Comparison of ENCODE assay signal across 26 cellular contexts in the genomic region with DNA sequence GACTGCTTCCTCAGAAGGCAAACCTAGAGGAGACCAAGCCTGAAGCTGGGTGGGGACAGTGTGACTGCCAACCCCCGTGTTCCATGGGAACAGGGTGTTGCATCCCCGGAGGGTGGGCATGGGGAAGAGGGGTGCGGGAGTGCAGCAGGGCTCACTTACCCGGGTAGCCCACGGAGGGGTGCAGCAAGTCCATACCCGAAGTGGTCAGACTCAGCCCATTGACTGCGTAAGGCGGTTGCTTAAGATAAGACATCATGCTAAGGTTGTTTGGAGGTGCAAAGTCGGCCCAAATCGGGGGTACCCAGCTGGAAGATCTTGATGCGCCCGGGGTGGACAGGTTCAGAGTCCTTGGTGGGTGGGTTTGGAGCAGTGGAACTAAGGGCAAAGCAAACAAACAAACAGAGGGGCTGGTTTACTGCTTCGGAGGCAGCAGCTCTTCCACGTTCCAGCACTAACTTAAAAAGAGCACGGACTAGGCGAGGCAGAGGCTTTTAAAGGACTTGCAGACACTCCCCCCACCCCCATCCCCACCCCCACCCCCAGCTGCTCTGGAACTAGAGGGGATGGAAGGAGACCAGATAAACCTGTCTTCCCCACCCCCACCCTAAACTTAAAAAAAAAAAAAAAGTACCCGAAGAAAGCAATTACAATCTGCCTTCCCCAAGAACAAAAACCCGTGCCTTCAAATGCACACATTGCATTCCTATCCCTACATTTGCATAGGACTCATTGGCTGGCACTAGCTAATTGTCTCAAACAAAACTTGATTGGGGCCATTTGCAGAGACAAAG. TPM values are rescaled to one million over a fixed set of nuclear protein-coding genes. Genes with fewer than 3 reads are reported as not detected.
A peak's percentile ranks its signal among the peaks of the same experiment; 100 is the strongest.
DNase-seq lines count a peak whose midpoint lies in the region; ATAC-seq and TF ChIP-seq lines count a peak whose summit lies in the region.
"Had no signal": no experiment of that assay in that cellular context is flagged by ENCODE, and none has a peak within 500 bp of the region (broad histone marks: within the 10 kb centered on the region; RNA-seq: fewer than 3 reads in every experiment).

No MANE protein-coding gene starts in this region.

- H3K56ac ChIP-seq in mesendoderm (ENCODE audit: low read length) = peak overlapping the region; percentile 97

- ATAC-seq in GM23338 = peak; percentile 42
- no peak for ATAC-seq in CD8-positive, alpha-beta T cell
- ATAC-seq in HG03196 (IDR thresholded peaks at IDR 0.05; ENCODE audit: unreplicated experiment) = no peak
- ATAC-seq: stimulated activated naive B cell treated with anti-CD40 and anti-IgM and Interleukin-4, amounts not matched to agents 10 μg/mL and 1 μg/mL and 100 μg/mL, for 72 hours; upper lobe of right lung had no signal

- no peak overlapping the region for H2BK120ac ChIP-seq in mesendoderm (ENCODE audit: low read depth, low read length)

- H3K9me3 Mint-ChIP-seq in GM23338 (no peaks in the 10 kb centered on the region; the same call in 2 of the 3 replicates), glutamatergic neuron (ENCODE audit: unreplicated experiment) (peaks cover 21% of the 10 kb centered on the region)
- H3K9me3 Mint-ChIP-seq in CD8-positive, alpha-beta T cell = peaks cover 2% of the 10 kb centered on the region

- H3K4me1 Mint-ChIP-seq in GM23338 (peaks cover 68% of the 10 kb centered on the region), glutamatergic neuron (ENCODE audit: low read depth, unreplicated experiment) (peaks cover 31% of the 10 kb centered on the region)
- H3K4me1 Mint-ChIP-seq in CD8-positive, alpha-beta T cell (ENCODE audit: low read depth) = peaks cover 30% of the 10 kb centered on the region

- peak overlapping the region; percentile 93 for H3K4me3 Mint-ChIP-seq in GM23338
- H3K4me3 Mint-ChIP-seq in glutamatergic neuron (ENCODE audit: unreplicated experiment) = peak overlapping the region; percentile 83
- H3K4me3 Mint-ChIP-seq in CD8-positive, alpha-beta T cell = no peak overlapping the region
- H3K4me3 Mint-ChIP-seq: activated naive CD4-positive, alpha-beta T cell treated with anti-CD3 and anti-CD28 coated beads, Interleukin-2, amount 50 U/mL, for 24 hours; activated T-helper 1 cell treated with anti-CD3 and anti-CD28 coated beads, Interleukin-12 subunit alpha, Interleukin-12 subunit beta, Interleukin-2, Interleukin-4 antibody, amounts not matched to agents 30 ng/mL and 10 ng/mL and 1 ng/mL, durations not matched to agents 14 hours and 24 hours and 36 hours; stimulated activated naive B cell treated with anti-CD40 and anti-IgM and Interleukin-4, amounts not matched to agents 10 μg/mL and 1 μg/mL and 100 μg/mL, for 72 hours had no signal

- no peak overlapping the region for H2BK15ac ChIP-seq in mesendoderm (replicated peaks; ENCODE audit: low read depth)

- peaks cover 5% of the 10 kb centered on the region; the same call in 1 of the 2 replicates for H3K36me3 ChIP-seq in GM23338 (ENCODE audit: insufficient read depth)
- H3K36me3 ChIP-seq in mesendoderm (ENCODE audit: control insufficient read depth, insufficient read depth, low read length) = peaks cover 12% of the 10 kb centered on the region
- no peaks in the 10 kb centered on the region for H3K36me3 ChIP-seq in transverse colon
- no peaks in the 10 kb centered on the region for H3K36me3 ChIP-seq in CD8-positive, alpha-beta T cell (ENCODE audit: insufficient read depth, low read length)
- H3K36me3 ChIP-seq: colonic mucosa, esophagus squamous epithelium, sigmoid colon, upper lobe of right lung had no signal

- intact Hi-C loops in transverse colon (cut with DNase I; ENCODE audit: low total_unique reads) = no loop called here
- intact Hi-C loops in CD8-positive, alpha-beta T cell (cut with DNase I, micrococcal nuclease) = no loop called here

- no peak for TF ChIP-seq EP300 in transverse colon (IDR thresholded peaks at IDR 0.05; ENCODE audit: low read depth)

- no peaks in the 10 kb centered on the region for H4K20me1 ChIP-seq in GM23338 (replicated peaks; ENCODE audit: insufficient read depth)

- peaks cover 75% of the 10 kb centered on the region for H3K27me3 Mint-ChIP-seq in GM23338 (ENCODE audit: insufficient read depth, low read depth, poor library complexity)
- peaks cover 30% of the 10 kb centered on the region for H3K27me3 Mint-ChIP-seq in glutamatergic neuron (ENCODE audit: unreplicated experiment)
- H3K27me3 Mint-ChIP-seq in CD8-positive, alpha-beta T cell (ENCODE audit: low read depth) = peaks cover 84% of the 10 kb centered on the region

- CTCF ChIA-PET in CD8-positive, alpha-beta T cell (lab: Charles Lee) = no interaction called here

- no peak overlapping the region for H2AFZ ChIP-seq in GM23338

- DNase-seq in GM23338 (ENCODE audit: low spot score) (peak; percentile 96), NCI-H526 treated with DMSO at 0.1 percent for 48 hours (lab: John Stamatoyannopoulos, UW) (peak; percentile 77), glutamatergic neuron (no peak), mesendoderm (peak; percentile 98), transverse colon (no peak), ecto neural progenitor cell (ENCODE audit: low spot score) (no peak)
- no peak for DNase-seq in CD8-positive, alpha-beta T cell
- DNase-seq: activated CD4-positive, alpha-beta T cell treated with anti-CD3 and anti-CD28 coated beads, Interleukin-2, amount 50 U/mL, for 48 hours; activated CD4-positive, CD25-positive, alpha-beta regulatory T cell; activated CD8-positive, alpha-beta memory T cell treated with anti-CD3 and anti-CD28 coated beads, Interleukin-2, amount 50 U/mL, for 4 hours; colonic mucosa; DMS153; esophagus squamous epithelium; foreskin melanocyte; NCI-H1092 treated with DMSO at 0.1 percent for 48 hours; NCI-H1930; sigmoid colon; stimulated activated naive B cell treated with anti-CD40 and anti-IgM and Interleukin-4, amounts not matched to agents 10 μg/mL and 1 μg/mL and 100 μg/mL, for 72 hours; T1000; upper lobe of right lung had no signal

- TF ChIP-seq POLR2A in transverse colon (IDR thresholded peaks at IDR 0.05) = no peak

- H3K79me1 ChIP-seq in mesendoderm (ENCODE audit: low read length) = peaks cover 15% of the 10 kb centered on the region

- peak overlapping the region; percentile 92 for H3K4me2 ChIP-seq in GM23338
- peak overlapping the region; percentile 63 for H3K4me2 ChIP-seq in mesendoderm (ENCODE audit: low read length)

- H3K9me3 ChIP-seq in transverse colon = no peaks in the 10 kb centered on the region
- H3K9me3 ChIP-seq in CD8-positive, alpha-beta T cell (ENCODE audit: low read length) = no peaks in the 10 kb centered on the region
- H3K9me3 ChIP-seq: colonic mucosa, sigmoid colon, upper lobe of right lung had no signal

- H3K18ac ChIP-seq in mesendoderm (ENCODE audit: low read length) = peak overlapping the region; percentile 44

- H3K79me2 ChIP-seq in GM23338 (replicated peaks; ENCODE audit: insufficient read depth) = peaks cover 45% of the 10 kb centered on the region
- peaks cover 45% of the 10 kb centered on the region for H3K79me2 ChIP-seq in mesendoderm (ENCODE audit: control insufficient read depth, insufficient read depth, low read length)

- WGBS in mesendoderm (ENCODE audit: extremely low coverage, insufficient coverage, low lambda C conversion rate) = no CpG with 5 or more reads among the region's 18 CpGs
- WGBS in transverse colon (ENCODE audit: low coverage in 1 of 2), 2 donors = 0 to 18% methylated on average over 3 to 18 of the region's 18 CpGs

- peaks cover 44% of the 10 kb centered on the region for H3K36me3 Mint-ChIP-seq in GM23338 (ENCODE audit: low read depth)
- H3K36me3 Mint-ChIP-seq in glutamatergic neuron (ENCODE audit: unreplicated experiment) = peaks cover 6% of the 10 kb centered on the region
- H3K36me3 Mint-ChIP-seq in CD8-positive, alpha-beta T cell = no peaks in the 10 kb centered on the region

- TF ChIP-seq CTCF in GM23338 (conservative IDR thresholded peaks at IDR 0.05; ENCODE audit: low read depth in 2 of 2) (no peak), glutamatergic neuron (IDR thresholded peaks at IDR 0.05; ENCODE audit: partially characterized antibody, unreplicated experiment) (no peak), transverse colon (IDR thresholded peaks at IDR 0.05) (no peak)
- no peak for TF ChIP-seq CTCF in CD8-positive, alpha-beta T cell (IDR thresholded peaks at IDR 0.05)

- H3K4me1 ChIP-seq in GM23338 (ENCODE audit: insufficient read depth) (peaks cover 46% of the 10 kb centered on the region), mesendoderm (ENCODE audit: control insufficient read depth, low read depth, low read length) (peaks cover 13% of the 10 kb centered on the region), transverse colon (peaks cover 0 to 14% (median 11%) of the 10 kb centered on the region in 4 donors)
- H3K4me1 ChIP-seq in CD8-positive, alpha-beta T cell (ENCODE audit: insufficient read depth, low read length) = peaks cover 10% of the 10 kb centered on the region
- H3K4me1 ChIP-seq: colonic mucosa, upper lobe of right lung had no signal

- H3K27me3 ChIP-seq in GM23338 (ENCODE audit: insufficient read depth) = peaks cover 82% of the 10 kb centered on the region
- H3K27me3 ChIP-seq in mesendoderm (ENCODE audit: insufficient read depth, low read length, poor library complexity) = peaks cover 6% of the 10 kb centered on the region
- H3K27me3 ChIP-seq in transverse colon = peaks cover 100% of the 10 kb centered on the region
- peaks cover 34% of the 10 kb centered on the region for H3K27me3 ChIP-seq in CD8-positive, alpha-beta T cell (ENCODE audit: insufficient read depth, low read length)

- no peak overlapping the region for H4K5ac ChIP-seq in mesendoderm (ENCODE audit: low read length)

- H3F3A ChIP-seq in GM23338 (replicated peaks; ENCODE audit: low read depth) = peaks cover 13% of the 10 kb centered on the region; the same call in 1 of the 2 replicates

- no peaks in the 10 kb centered on the region for H3K9me2 ChIP-seq in GM23338 (ENCODE audit: insufficient read depth)

- in situ Hi-C loops in transverse colon (cut with MboI; ENCODE audit: low pct_ligation_motif_present in 1 of 4, low pct_unique_long_range_greater_than_20kb in 1 of 4, low sequenced_read_pairs in 3 of 4) = no loop called here

- H3K27ac Mint-ChIP-seq in GM23338 (peak overlapping the region; percentile 91), glutamatergic neuron (ENCODE audit: unreplicated experiment) (peak overlapping the region; percentile 33)
- H3K27ac Mint-ChIP-seq in CD8-positive, alpha-beta T cell = no peak overlapping the region
- H3K27ac Mint-ChIP-seq: activated naive CD4-positive, alpha-beta T cell treated with anti-CD3 and anti-CD28 coated beads, Interleukin-2, amount 50 U/mL, for 24 hours; activated T-helper 1 cell treated with anti-CD3 and anti-CD28 coated beads, Interleukin-12 subunit alpha, Interleukin-12 subunit beta, Interleukin-2, Interleukin-4 antibody, amounts not matched to agents 30 ng/mL and 10 ng/mL and 1 ng/mL, durations not matched to agents 14 hours and 24 hours and 36 hours; stimulated activated naive B cell treated with anti-CD40 and anti-IgM and Interleukin-4, amounts not matched to agents 10 μg/mL and 1 μg/mL and 100 μg/mL, for 72 hours had no signal

- H2BK5ac ChIP-seq in mesendoderm (ENCODE audit: low read length) = peak overlapping the region; percentile 90

- H3K9ac ChIP-seq in mesendoderm (ENCODE audit: low read length) = peak overlapping the region; percentile 94

- no peak overlapping the region for H3K23ac ChIP-seq in mesendoderm (ENCODE audit: low read length)

- POLR2A ChIA-PET in CD8-positive, alpha-beta T cell (lab: Charles Lee) = no interaction called here

- H2AK5ac ChIP-seq in mesendoderm (ENCODE audit: low read length) = no peak overlapping the region

- peak overlapping the region; percentile 71 for H3K4me3 ChIP-seq in GM23338
- H3K4me3 ChIP-seq in mesendoderm (ENCODE audit: low read length) = peak overlapping the region; percentile 88
- no peak overlapping the region for H3K4me3 ChIP-seq in transverse colon
- no peak overlapping the region for H3K4me3 ChIP-seq in CD8-positive, alpha-beta T cell (ENCODE audit: low read depth, low read length)
- H3K4me3 ChIP-seq: colonic mucosa, esophagus squamous epithelium, sigmoid colon, upper lobe of right lung had no signal

- no peak overlapping the region for H4K8ac ChIP-seq in mesendoderm (ENCODE audit: low read depth, low read length)

- peak overlapping the region; percentile 60 for H3K27ac ChIP-seq in GM23338 (ENCODE audit: low read depth)
- peak overlapping the region; percentile 69 for H3K27ac ChIP-seq in mesendoderm (ENCODE audit: low read depth, low read length)
- H3K27ac ChIP-seq in transverse colon = no peak overlapping the region
- no peak overlapping the region for H3K27ac ChIP-seq in CD8-positive, alpha-beta T cell (ENCODE audit: low read depth, low read length)
- H3K27ac ChIP-seq: colonic mucosa, esophagus squamous epithelium, sigmoid colon, upper lobe of right lung had no signal

- peak overlapping the region; percentile 41 for H3K4ac ChIP-seq in mesendoderm (ENCODE audit: low read depth, low read length)

RNA-seq across cellular contexts. Expression of gene OTX2, which starts 4.9 kb away (rescaled TPM):
- total RNA-seq in GM23338 (2014; rRNA removed; shearing (Covaris generic)) = 21.2 and 23.9 TPM in 2 replicates
- 13.6 and 16.5 TPM in 2 replicates for polyA plus RNA-seq in GM23338 (2016; fragmentation: Nextera tagmentation; extraction: Ambion mirVana)
- 18.8 TPM for total RNA-seq in glutamatergic neuron (ENCODE audit: unreplicated experiment)
- polyA plus RNA-seq in mesendoderm (2013, experiment 1 of 2) = 74.3 TPM
- 76.2 TPM for polyA plus RNA-seq in mesendoderm (2013, experiment 2 of 2)
- total RNA-seq in transverse colon = not detected
- not detected for total RNA-seq in CD8-positive, alpha-beta T cell
- total RNA-seq: activated T-helper 1 cell treated with anti-CD3 and anti-CD28 coated beads, Interleukin-12 subunit alpha, Interleukin-12 subunit beta, Interleukin-2, Interleukin-4 antibody, amounts not matched to agents 30 ng/mL and 10 ng/mL and 1 ng/mL, durations not matched to agents 14 hours and 24 hours and 36 hours; colonic mucosa; esophagus squamous epithelium; lung microvascular endothelial cell; posterior vena cava; sigmoid colon; upper lobe of right lung had no signal
- polyA plus RNA-seq: BJ, sigmoid colon had no signal

Comparison
In these comparisons a context has a peak if more than half of its experiments do, and no peak if none do; other contexts are left out.
1. DNase-seq: peak in GM23338 (single experiment), NCI-H526 treated with DMSO at 0.1 percent for 48 hours (single experiment) and mesendoderm (single experiment); none in glutamatergic neuron (single experiment), transverse colon (single experiment), CD8-positive, alpha-beta T cell (0 of 7) and ecto neural progenitor cell (single experiment).
2. H3K27ac ChIP-seq: peak in GM23338 (single experiment) and mesendoderm (single experiment); none in transverse colon (0 of 4) and CD8-positive, alpha-beta T cell (single experiment).
3. H3K4me3 ChIP-seq: peak in GM23338 (single experiment) and mesendoderm (single experiment); none in transverse colon (0 of 4) and CD8-positive, alpha-beta T cell (single experiment).
4. RNA of gene OTX2, which starts 4.9 kb away (total RNA-seq): 21.2 to 23.9 TPM in GM23338 and 18.8 TPM in glutamatergic neuron (single experiment); not detected in transverse colon and not detected in CD8-positive, alpha-beta T cell; every median in the first group is over 10 times any median in the second.